In genomic region chr7:123772652-123773051, GRCh38 we compare ENCODE assay signal across 26 cellular contexts. TPM values are rescaled to one million over a fixed set of nuclear protein-coding genes. Genes with fewer than 3 reads are reported as not detected.
DNase-seq lines count a peak whose midpoint lies in the region; ATAC-seq, FAIRE-seq and TF ChIP-seq lines count a peak whose summit lies in the region.
"Had no signal": no experiment of that assay in that cellular context is flagged by ENCODE, and none has a peak within 500 bp of the region (broad histone marks: within the 10 kb centered on the region; RNA-seq: fewer than 3 reads in every experiment).

No MANE protein-coding gene starts in this region.

- intact Hi-C loops in K562 (cut with micrococcal nuclease), result no loop called here

- ATAC-seq in K562 (peak; percentile 31; the same call in 2 of the 3 replicates), HG02610 (IDR thresholded peaks at IDR 0.05; ENCODE audit: unreplicated experiment) (no peak)
- ATAC-seq: HepG2, Panc1 had no signal

- TF ChIP-seq RAD21 in K562 (CRISPR knock-in tag; conservative IDR thresholded peaks at IDR 0.05 in 1 of 2, IDR thresholded peaks at IDR 0.05 in 1 of 2), result no peak

- H3K4me3 Mint-ChIP-seq in endodermal cell, result no peak overlapping the region
- H3K4me3 Mint-ChIP-seq: CD14-positive monocyte had no signal

- H3K36me3 ChIP-seq in K562 (ENCODE audit: control insufficient read depth, insufficient read depth, low read length) (no peaks in the 10 kb centered on the region), mesendoderm (ENCODE audit: control insufficient read depth, insufficient read depth, low read length) (no peaks in the 10 kb centered on the region), endodermal cell (ENCODE audit: control insufficient read depth, insufficient read depth, low read length) (no peaks in the 10 kb centered on the region)
- H3K36me3 ChIP-seq: BE2C, MG63 had no signal

- in situ Hi-C loops in K562 (cut with MboI), result no loop called here

- no peak overlapping the region for H2BK5ac ChIP-seq in mesendoderm (ENCODE audit: low read length)

- H3K4me3 ChIP-seq in K562 (no peak overlapping the region), mesendoderm (ENCODE audit: low read length) (no peak overlapping the region), endodermal cell (ENCODE audit: low read length) (no peak overlapping the region)
- H3K4me3 ChIP-seq: MG63, SK-N-MC had no signal

- no peaks in the 10 kb centered on the region for H3K9me3 Mint-ChIP-seq in endodermal cell

- H3K18ac ChIP-seq in mesendoderm (ENCODE audit: low read length), result no peak overlapping the region

- no peaks in the 10 kb centered on the region for H3K27me3 Mint-ChIP-seq in endodermal cell (ENCODE audit: insufficient read depth)

- no peak overlapping the region for H2BK120ac ChIP-seq in mesendoderm (ENCODE audit: low read depth, low read length)

- H3K23ac ChIP-seq in mesendoderm (ENCODE audit: low read length), result no peak overlapping the region

- H3K4me2 ChIP-seq in K562 (ENCODE audit: insufficient read depth, low read length) (no peak overlapping the region), mesendoderm (ENCODE audit: low read length) (no peak overlapping the region)

- peaks cover 25% of the 10 kb centered on the region for H3K4me1 Mint-ChIP-seq in endodermal cell

- peaks cover 0 to 2% of the 10 kb centered on the region in 2 experiments; a peak in 2 of 5 replicates for H3K27me3 ChIP-seq in K562 (ENCODE audit: control insufficient read depth in 2 of 2, insufficient read depth in 2 of 2, low read length in 2 of 2)
- H3K27me3 ChIP-seq in mesendoderm (ENCODE audit: insufficient read depth, low read length, poor library complexity), result no peaks in the 10 kb centered on the region
- H3K27me3 ChIP-seq in endodermal cell (ENCODE audit: control insufficient read depth, insufficient read depth, low read length, poor library complexity, severe bottlenecking), result no peaks in the 10 kb centered on the region
- H3K27me3 ChIP-seq: BE2C, MG63 had no signal

- no peak for FAIRE-seq in K562 (lab: Jason Lieb, UNC)
- FAIRE-seq: GM18507, HepG2 had no signal

- no peaks in the 10 kb centered on the region for H3K9me1 ChIP-seq in K562 (ENCODE audit: control insufficient read depth, insufficient read depth, low read length)

- no peaks in the 10 kb centered on the region for H3K79me2 ChIP-seq in K562 (ENCODE audit: control insufficient read depth, insufficient read depth, low read length)
- H3K79me2 ChIP-seq in mesendoderm (ENCODE audit: control insufficient read depth, insufficient read depth, low read length), result no peaks in the 10 kb centered on the region

- POLR2A ChIA-PET in K562 (lab: Yijun Ruan, JAX), result interaction anchor here (1.2 to 1.7 kb wide), 2 partner anchors 13 to 27 kb away, joined by 6 read pairs; no protein-coding TSS in a partner anchor

- H3K56ac ChIP-seq in mesendoderm (ENCODE audit: low read length), result peak overlapping the region; percentile 22

- TF ChIP-seq CTCF in K562 (IDR thresholded peaks at IDR 0.05 in 2 of 3, conservative IDR thresholded peaks at IDR 0.05 in 1 of 3; ENCODE audit: insufficient read depth in 2 of 3, low read depth in 1 of 3, low read length in 3 of 3), result no peak
- TF ChIP-seq CTCF in endodermal cell (conservative IDR thresholded peaks at IDR 0.05), result no peak

- WGBS in K562 (ENCODE audit: insufficient coverage, low coverage, missing lambda C conversion rate), result 12% methylated on average over 3 of the region's 3 CpGs
- WGBS in mesendoderm (ENCODE audit: extremely low coverage, insufficient coverage, low lambda C conversion rate), result no CpG with 5 or more reads among the region's 3 CpGs
- WGBS in endodermal cell (ENCODE audit: insufficient coverage in 1 of 2, insufficient read length in 1 of 2), 2 experiments, result 81 to 83% methylated on average over 2 to 3 of the region's 3 CpGs

- H3K4me1 ChIP-seq in K562 (replicated peaks in 1 of 2; ENCODE audit: control insufficient read depth in 2 of 2, insufficient read depth in 2 of 2, low read length in 2 of 2), result 0 out of 5 replicates have a peak, but pooled peaks cover 0 to 4% of the 10 kb centered on the region in 2 experiments
- H3K4me1 ChIP-seq in mesendoderm (ENCODE audit: control insufficient read depth, low read depth, low read length), result no peaks in the 10 kb centered on the region
- peaks cover 3% of the 10 kb centered on the region for H3K4me1 ChIP-seq in endodermal cell (ENCODE audit: control insufficient read depth, insufficient read depth, low read length)
- H3K4me1 ChIP-seq: BE2C had no signal

- CTCF ChIA-PET in K562 (lab: Yijun Ruan, JAX; ENCODE audit: low intra/inter-chr PET ratio), result no interaction called here

- no peak overlapping the region for H3K27ac ChIP-seq in K562 (ENCODE audit: extremely low read depth, low read depth, low read length)
- H3K27ac ChIP-seq in mesendoderm (ENCODE audit: low read depth, low read length), result no peak overlapping the region
- H3K27ac ChIP-seq in endodermal cell (ENCODE audit: low read depth, low read length), result no peak overlapping the region
- H3K27ac ChIP-seq: 22Rv1, RWPE1, SK-N-MC had no signal

- no peak for TF ChIP-seq EP300 in K562 (IDR thresholded peaks at IDR 0.05; ENCODE audit: low read length)

- no peak overlapping the region for H4K5ac ChIP-seq in mesendoderm (ENCODE audit: low read length)

- H3K79me1 ChIP-seq in mesendoderm (ENCODE audit: low read length), result no peaks in the 10 kb centered on the region

- H2AFZ ChIP-seq in K562 (ENCODE audit: low read depth, low read length), result no peak overlapping the region

- no peak overlapping the region for H4K8ac ChIP-seq in mesendoderm (ENCODE audit: low read depth, low read length)

- no peak overlapping the region for H2BK15ac ChIP-seq in mesendoderm (replicated peaks; ENCODE audit: low read depth)

- no peak overlapping the region for H3K4ac ChIP-seq in mesendoderm (ENCODE audit: low read depth, low read length)

- no peak for TF ChIP-seq POLR2A in K562 (conservative IDR thresholded peaks at IDR 0.05)

- DNase-seq in NCI-H82 (lab: John Stamatoyannopoulos, UW) (peak; percentile 19), NCI-H82 treated with DMSO at 0.1 percent for 48 hours (lab: John Stamatoyannopoulos, UW; ENCODE audit: unreplicated experiment) (no peak), K562 (ENCODE audit: extremely low read depth in 1 of 4, low spot score in 3 of 4) (no peak), mesendoderm (no peak), endodermal cell (no peak)
- no peak for DNase-seq in stimulated activated CD4-positive, alpha-beta T cell treated with anti-CD3 and anti-CD28 coated beads, Interleukin-2, amount 100 ng/mL, for 24 hours
- DNase-seq: ACHN, BE2C, DMS153, H7, Kasumi-1, MG63, NCI-H1105 treated with DMSO at 0.1 percent for 48 hours, NCI-H146, NCI-H1930, NCI-H2107, NCI-H524 treated with DMSO at 0.1 percent for 48 hours, SHP77 treated with DMSO at 0.1 percent for 48 hours had no signal

- H4K20me1 ChIP-seq in K562 (replicated peaks; ENCODE audit: control insufficient read depth, insufficient read depth, low read length), result no peaks in the 10 kb centered on the region

- no peaks in the 10 kb centered on the region for H3K9me3 ChIP-seq in K562 (replicated peaks; ENCODE audit: control insufficient read depth, insufficient read depth, low read depth, low read length)
- H3K9me3 ChIP-seq in endodermal cell (ENCODE audit: control insufficient read depth, low read length), result no peaks in the 10 kb centered on the region
- H3K9me3 ChIP-seq: BE2C, MG63 had no signal

- H3K9ac ChIP-seq in K562 (ENCODE audit: insufficient read depth in 1 of 2, low read depth in 2 of 2, low read length in 2 of 2) (no peak overlapping the region), mesendoderm (ENCODE audit: low read length) (no peak overlapping the region), endodermal cell (ENCODE audit: extremely low read depth, low read length, poor library complexity, severe bottlenecking) (no peak overlapping the region)

- no peak overlapping the region for H2AK5ac ChIP-seq in mesendoderm (ENCODE audit: low read length)

- no TSS peak for BruUV-seq in K562 (replicated peaks; lab: Mats Ljungman, UMichigan)

- no peaks in the 10 kb centered on the region for H3K36me3 Mint-ChIP-seq in endodermal cell (ENCODE audit: low read depth)
- H3K36me3 Mint-ChIP-seq: CD14-positive monocyte had no signal

- no peak overlapping the region for H3K27ac Mint-ChIP-seq in endodermal cell

TF ChIP-seq in K562, 482 proteins besides CTCF, POLR2A, EP300 and RAD21:
- TF ChIP-seq, protein P1, sequence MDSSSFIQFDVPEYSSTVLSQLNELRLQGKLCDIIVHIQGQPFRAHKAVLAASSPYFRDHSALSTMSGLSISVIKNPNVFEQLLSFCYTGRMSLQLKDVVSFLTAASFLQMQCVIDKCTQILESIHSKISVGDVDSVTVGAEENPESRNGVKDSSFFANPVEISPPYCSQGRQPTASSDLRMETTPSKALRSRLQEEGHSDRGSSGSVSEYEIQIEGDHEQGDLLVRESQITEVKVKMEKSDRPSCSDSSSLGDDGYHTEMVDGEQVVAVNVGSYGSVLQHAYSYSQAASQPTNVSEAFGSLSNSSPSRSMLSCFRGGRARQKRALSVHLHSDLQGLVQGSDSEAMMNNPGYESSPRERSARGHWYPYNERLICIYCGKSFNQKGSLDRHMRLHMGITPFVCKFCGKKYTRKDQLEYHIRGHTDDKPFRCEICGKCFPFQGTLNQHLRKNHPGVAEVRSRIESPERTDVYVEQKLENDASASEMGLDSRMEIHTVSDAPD (CRISPR knock-in tag; IDR thresholded peaks at IDR 0.05), result no peak
- TF ChIP-seq TCF7 (IDR thresholded peaks at IDR 0.05; ENCODE audit: borderline replicate concordance), result 0 out of 2 replicates have a peak, but pooled peaks have one; percentile 13

RNA-seq across cellular contexts. Expression of gene WASL, which starts 23.8 kb away (rescaled TPM):
- 10.9 and 28.5 TPM in 2 replicates for total RNA-seq in K562 (2011; cell fraction: chromatin; rRNA removed; ENCODE audit: low replicate concordance)
- 10.0 and 12.2 TPM in 2 replicates for total RNA-seq in K562 (2011; cell fraction: nucleolus; rRNA removed)
- 19.1 and 41.4 TPM in 2 replicates for total RNA-seq in K562 (2011; cell fraction: nucleoplasm; rRNA removed)
- total RNA-seq in K562 (2014; rRNA removed), result 4.1 and 5.9 TPM in 2 replicates
- 9.6 and 9.9 TPM in 2 replicates for total RNA-seq in K562 (2014; rRNA removed; fragmentation: Illumina TruSeq; extraction: Trizol)
- 8.5 and 8.7 TPM in 2 replicates for total RNA-seq in K562 (2015; rRNA removed; fragmentation: Illumina TruSeq; extraction: Trizol)
- 12.9 and 13.9 TPM in 2 replicates for total RNA-seq in K562 (2021)
- 5.6 and 8.3 TPM in 2 replicates for polyA plus RNA-seq in K562 (2011; rRNA removed)
- polyA plus RNA-seq in K562 (2011; cell fraction: cytosol; rRNA removed), result 2.0 and 2.8 TPM in 2 replicates
- 10.4 and 11.6 TPM in 2 replicates for polyA plus RNA-seq in K562 (2011; cell fraction: nucleus; rRNA removed)
- 8.4 and 12.5 TPM in 2 replicates for polyA plus RNA-seq in K562 (2012)
- polyA plus RNA-seq in K562 (2014; fragmentation: Illumina TruSeq; extraction: Trizol), result 10.2 and 10.9 TPM in 2 replicates
- polyA plus RNA-seq in K562 (2014; fragmentation: Nextera tagmentation; extraction: Ambion mirVana), result 1 to 10 TPM; 3.2 to 4.4 TPM
- polyA plus RNA-seq in K562 (2014; rRNA removed), result 6.6 and 8.1 TPM in 2 replicates
- polyA minus RNA-seq in K562 (2011; rRNA and poly(A)+ RNA removed), result 7.6 and 9.3 TPM in 2 replicates
- polyA minus RNA-seq in K562 (2011; cell fraction: cytosol; rRNA and poly(A)+ RNA removed), result 4.5 and 6.2 TPM in 2 replicates
- 29.4 and 36.2 TPM in 2 replicates for polyA minus RNA-seq in K562 (2011; cell fraction: nucleus; rRNA and poly(A)+ RNA removed)
- 28.2 TPM for polyA plus RNA-seq in mesendoderm (2013, experiment 1 of 2)
- polyA plus RNA-seq in mesendoderm (2013, experiment 2 of 2), result 29.0 TPM
- total RNA-seq in endodermal cell, result 10 to 100 TPM; 35.1 to 36.7 TPM
- 30.8 TPM for polyA plus RNA-seq in endodermal cell (2013, experiment 1 of 2)
- polyA plus RNA-seq in endodermal cell (2013, experiment 2 of 2), result 30.4 TPM
